In genomic region chr1:201593200-201593828, GRCh38 we compare ENCODE assay signal across 12 cellular contexts. TPM values are rescaled to one million over a fixed set of nuclear protein-coding genes. Genes with fewer than 3 reads are reported as not detected.
DNase-seq lines count a peak whose midpoint lies in the region; ATAC-seq and TF ChIP-seq lines count a peak whose summit lies in the region.
"Had no signal": no experiment of that assay in that cellular context is flagged by ENCODE, and none has a peak within 500 bp of the region (broad histone marks: within the 10 kb centered on the region; RNA-seq: fewer than 3 reads in every experiment).

No MANE protein-coding gene starts in this region.

- no peaks in the 10 kb centered on the region for H3K4me1 Mint-ChIP-seq in activated T-helper 2 cell treated with anti-CD3 and anti-CD28 coated beads, Interferon-gamma antibody, Interleukin-2, Interleukin-4, amounts not matched to agents 10 μg/mL and 5 μg/mL and 100 μg/mL, durations not matched to agents 14 hours and 24 hours and 36 hours (ENCODE audit: low read depth)
- H3K4me1 Mint-ChIP-seq: immature natural killer cell had no signal

- H3K79me2 ChIP-seq in hepatocyte: no peaks in the 10 kb centered on the region

- no peak overlapping the region for H3K4me3 ChIP-seq in hepatocyte
- H3K4me3 ChIP-seq in urinary bladder (ENCODE audit: low read depth, low read length): no peak overlapping the region

- TF ChIP-seq CTCF in hepatocyte (IDR thresholded peaks at IDR 0.05; ENCODE audit: poor library complexity): no peak

- H3K9me3 ChIP-seq in hepatocyte (ENCODE audit: low read depth): no peaks in the 10 kb centered on the region

- no peak for ATAC-seq in GM21717 (IDR thresholded peaks at IDR 0.05; ENCODE audit: unreplicated experiment)

- H3K27me3 Mint-ChIP-seq in activated T-helper 2 cell treated with anti-CD3 and anti-CD28 coated beads, Interferon-gamma antibody, Interleukin-2, Interleukin-4, amounts not matched to agents 10 μg/mL and 5 μg/mL and 100 μg/mL, durations not matched to agents 14 hours and 24 hours and 36 hours (ENCODE audit: low read depth): no peaks in the 10 kb centered on the region

- peak; percentile 34 for DNase-seq in NCI-H2196 (lab: John Stamatoyannopoulos, UW; ENCODE audit: unreplicated experiment)
- no peak for DNase-seq in NCI-H2196 treated with DMSO at 0.1 percent for 48 hours (lab: John Stamatoyannopoulos, UW; ENCODE audit: unreplicated experiment)
- peak; percentile 99 for DNase-seq in amniotic epithelial cell (ENCODE audit: low read depth)
- peak; percentile 74 for DNase-seq in hepatocyte (ENCODE audit: low spot score)
- DNase-seq in Ammon's horn (ENCODE audit: low spot score): no peak
- DNase-seq in activated T-helper 2 cell treated with anti-CD3 and anti-CD28 coated beads, Interferon-gamma antibody, Interleukin-2, Interleukin-4, amounts not matched to agents 10 μg/mL and 5 μg/mL and 100 μg/mL, durations not matched to agents 14 hours and 24 hours and 36 hours (ENCODE audit: low spot score): no peak
- DNase-seq: activated CD8-positive, alpha-beta memory T cell treated with anti-CD3 and anti-CD28 coated beads, Interleukin-2, amount 50 U/mL, for 4 hours; immature natural killer cell; NCI-H1092 had no signal

- H3K27ac ChIP-seq in hepatocyte (peak overlapping the region; percentile 49), urinary bladder (ENCODE audit: low read depth) (peak overlapping the region; percentile 11)
- H3K27ac ChIP-seq: C4-2B had no signal

- intact Hi-C loops in activated T-helper 2 cell treated with anti-CD3 and anti-CD28 coated beads, Interferon-gamma antibody, Interleukin-2, Interleukin-4, amounts not matched to agents 10 μg/mL and 5 μg/mL and 100 μg/mL, durations not matched to agents 14 hours and 24 hours and 36 hours (cut with micrococcal nuclease): no loop called here

- 37% methylated on average over 7 of the region's 7 CpGs for whole genome bisulfite sequencing in hepatocyte (ENCODE audit: low lambda C conversion rate, missing lambda C conversion rate)
- 35% methylated on average over 7 of the region's 7 CpGs for WGBS in urinary bladder

- H2AFZ ChIP-seq in hepatocyte: no peak overlapping the region

- no peaks in the 10 kb centered on the region for H3K9me3 Mint-ChIP-seq in activated T-helper 2 cell treated with anti-CD3 and anti-CD28 coated beads, Interferon-gamma antibody, Interleukin-2, Interleukin-4, amounts not matched to agents 10 μg/mL and 5 μg/mL and 100 μg/mL, durations not matched to agents 14 hours and 24 hours and 36 hours

- H3K4me3 Mint-ChIP-seq in activated T-helper 2 cell treated with anti-CD3 and anti-CD28 coated beads, Interferon-gamma antibody, Interleukin-2, Interleukin-4, amounts not matched to agents 10 μg/mL and 5 μg/mL and 100 μg/mL, durations not matched to agents 14 hours and 24 hours and 36 hours (ENCODE audit: low read depth): no peak overlapping the region
- H3K4me3 Mint-ChIP-seq: immature natural killer cell had no signal

- no peaks in the 10 kb centered on the region for H3K9me2 ChIP-seq in hepatocyte (replicated peaks; ENCODE audit: insufficient read depth)

- no peak overlapping the region for H3K4me2 ChIP-seq in hepatocyte

- H4K20me1 ChIP-seq in hepatocyte (ENCODE audit: insufficient read depth, poor library complexity, severe bottlenecking): no peaks in the 10 kb centered on the region

- H3K36me3 ChIP-seq in hepatocyte (replicated peaks; ENCODE audit: insufficient read depth, low read depth) (no peaks in the 10 kb centered on the region), urinary bladder (ENCODE audit: insufficient read depth) (no peaks in the 10 kb centered on the region)

- H3K4me1 ChIP-seq in hepatocyte (ENCODE audit: insufficient read depth): peaks cover 4% of the 10 kb centered on the region
- H3K4me1 ChIP-seq in urinary bladder (ENCODE audit: insufficient read depth): peaks cover 2% of the 10 kb centered on the region

- H3K36me3 Mint-ChIP-seq in activated T-helper 2 cell treated with anti-CD3 and anti-CD28 coated beads, Interferon-gamma antibody, Interleukin-2, Interleukin-4, amounts not matched to agents 10 μg/mL and 5 μg/mL and 100 μg/mL, durations not matched to agents 14 hours and 24 hours and 36 hours (ENCODE audit: low read depth): no peaks in the 10 kb centered on the region
- H3K36me3 Mint-ChIP-seq: immature natural killer cell had no signal

- H3K27ac Mint-ChIP-seq in activated T-helper 2 cell treated with anti-CD3 and anti-CD28 coated beads, Interferon-gamma antibody, Interleukin-2, Interleukin-4, amounts not matched to agents 10 μg/mL and 5 μg/mL and 100 μg/mL, durations not matched to agents 14 hours and 24 hours and 36 hours: no peak overlapping the region
- H3K27ac Mint-ChIP-seq: immature natural killer cell had no signal

- H3K27me3 ChIP-seq in hepatocyte: no peaks in the 10 kb centered on the region

RNA-seq across cellular contexts. Expression of gene NAV1, which starts 54.4 kb away (rescaled TPM):
- 15.0 and 15.2 TPM in 2 replicates for total RNA-seq in hepatocyte
- polyA plus RNA-seq in hepatocyte: 18.3 and 18.8 TPM in 2 replicates
- total RNA-seq in urinary bladder: 27.5 TPM
- 19.0 TPM for polyA plus RNA-seq in urinary bladder
- 1.3 and 1.6 TPM in 2 replicates for total RNA-seq in activated T-helper 2 cell treated with anti-CD3 and anti-CD28 coated beads, Interferon-gamma antibody, Interleukin-2, Interleukin-4, amounts not matched to agents 10 μg/mL and 5 μg/mL and 100 μg/mL, durations not matched to agents 14 hours and 24 hours and 36 hours

Comparison
In these comparisons a context has a peak if more than half of its experiments do, and no peak if none do; other contexts are left out.
1. DNase-seq: peak in NCI-H2196 (single experiment), amniotic epithelial cell (single experiment) and hepatocyte (single experiment); none in NCI-H2196 treated with DMSO at 0.1 percent for 48 hours (single experiment), Ammon's horn (single experiment) and activated T-helper 2 cell treated with anti-CD3 and anti-CD28 coated beads, Interferon-gamma antibody, Interleukin-2, Interleukin-4, amounts not matched to agents 10 μg/mL and 5 μg/mL and 100 μg/mL, durations not matched to agents 14 hours and 24 hours and 36 hours (single experiment).